Comparison of ENCODE assay signal across 8 cellular contexts in genomic region chr12:89351489-89352241, GRCh38. TPM values are rescaled to one million over a fixed set of nuclear protein-coding genes. Genes with fewer than 3 reads are reported as not detected.
DNase-seq lines count a peak whose midpoint lies in the region; ATAC-seq and TF ChIP-seq lines count a peak whose summit lies in the region.

No MANE protein-coding gene starts in this region.

- peak overlapping the region; percentile 89 for H3K4me3 ChIP-seq in BJ (ENCODE audit: low read depth, low read length)
- peak overlapping the region; percentile 90 for H3K4me3 ChIP-seq in NB4 (ENCODE audit: low read depth, low read length)
- H3K4me3 ChIP-seq in esophagus (ENCODE audit: low read depth in 1 of 2, low read length in 2 of 2), result peak overlapping the region; percentile 84 to 89
- peak overlapping the region; percentile 44 to 79 for H3K4me3 ChIP-seq in uterus

- H3K9me3 Mint-ChIP-seq in nephron progenitor cell, result no peaks in the 10 kb centered on the region

- peaks cover 4% of the 10 kb centered on the region for H3K36me3 ChIP-seq in BJ (ENCODE audit: control insufficient read depth, insufficient read depth, low read length)
- H3K36me3 ChIP-seq in esophagus (ENCODE audit: control insufficient read depth in 2 of 2, insufficient read depth in 2 of 2, low read length in 1 of 2), result peaks cover 3 to 8% of the 10 kb centered on the region in 2 donors
- H3K36me3 ChIP-seq in uterus, result no peaks in the 10 kb centered on the region

- POLR2A ChIA-PET in BJ (lab: Charles Lee), result interaction anchor here (2.3 kb wide), 1 partner anchor 100 kb away, joined by 8 read pairs; no protein-coding TSS in a partner anchor

- no peak for DNase-seq in BJ (ENCODE audit: low read depth)
- DNase-seq in NB4 (ENCODE audit: low read depth), result no peak
- peak; percentile 23 for DNase-seq in activated T-cell treated with anti-CD3 and anti-CD28 coated beads for 4 hours
- peak; percentile 64 for DNase-seq in nephron progenitor cell
- peak in 1 of 2 donors; percentile 31 for DNase-seq in uterus
- DNase-seq in SHP77 treated with DMSO at 0.1 percent for 48 hours (lab: John Stamatoyannopoulos, UW), result no peak

- H3K4me3 Mint-ChIP-seq in nephron progenitor cell, result peak overlapping the region; percentile 99

- H3K36me3 Mint-ChIP-seq in nephron progenitor cell (ENCODE audit: low read depth), result peaks cover 40% of the 10 kb centered on the region

- H3K27ac Mint-ChIP-seq in nephron progenitor cell, result peak overlapping the region; percentile 99

- H3K9me3 ChIP-seq in esophagus (ENCODE audit: control insufficient read depth in 2 of 2, insufficient read depth in 1 of 2, low read depth in 1 of 2, low read length in 1 of 2), result no peaks in the 10 kb centered on the region
- no peaks in the 10 kb centered on the region for H3K9me3 ChIP-seq in uterus

- CTCF ChIA-PET in BJ (lab: Yijun Ruan, JAX), result interaction anchor here (0.6 to 3.0 kb wide), 14 partner anchors 20 to 642 kb away, joined by 3 to 16 read pairs (median 4); no protein-coding TSS in a partner anchor

- H3K27me3 ChIP-seq in BJ (ENCODE audit: control insufficient read depth, insufficient read depth, low read length) (no peaks in the 10 kb centered on the region), esophagus (ENCODE audit: control insufficient read depth in 1 of 2, insufficient read depth in 2 of 2, low read length in 2 of 2) (no peaks in the 10 kb centered on the region), uterus (no peaks in the 10 kb centered on the region)

- intact Hi-C loops in uterus (cut with DNase I; ENCODE audit: low total_unique reads), result loop anchor here (10.0 kb wide), 1 partner anchor 103 kb away; no protein-coding TSS in a partner anchor

- ATAC-seq in GM21360 (IDR thresholded peaks at IDR 0.05; ENCODE audit: unreplicated experiment), result peak; percentile 24

- H3K27ac ChIP-seq in esophagus (ENCODE audit: low read depth in 2 of 2, low read length in 1 of 2), result peak overlapping the region; percentile 93 to 98
- peak overlapping the region; percentile 93 to 96 for H3K27ac ChIP-seq in uterus

- TF ChIP-seq POLR2A in NB4 (IDR thresholded peaks at IDR 0.05; ENCODE audit: extremely low read depth, insufficient read length) (no peak), uterus (IDR thresholded peaks at IDR 0.05) (no peak)

- TF ChIP-seq CTCF in BJ (IDR thresholded peaks at IDR 0.05; ENCODE audit: insufficient read depth, low read depth, low read length), result no peak
- TF ChIP-seq CTCF in NB4 (IDR thresholded peaks at IDR 0.05; ENCODE audit: low read depth, low read length), result no peak
- TF ChIP-seq CTCF in nephron progenitor cell (IDR thresholded peaks at IDR 0.05), result no peak
- no peak for TF ChIP-seq CTCF in uterus (IDR thresholded peaks at IDR 0.05)

- H3K4me1 Mint-ChIP-seq in nephron progenitor cell, result peaks cover 48% of the 10 kb centered on the region

- H3K4me1 ChIP-seq in esophagus (ENCODE audit: control insufficient read depth in 2 of 2, insufficient read depth in 2 of 2, low read length in 1 of 2) (peaks cover 4 to 11% of the 10 kb centered on the region in 2 donors), uterus (no peaks in the 10 kb centered on the region)

- H3K27me3 Mint-ChIP-seq in nephron progenitor cell (ENCODE audit: low read depth, poor library complexity), result peaks cover 6% of the 10 kb centered on the region

- WGBS in esophagus, 2 donors, result 0 to 1% methylated on average over 87 of the region's 87 CpGs

RNA-seq across cellular contexts. Expression of gene DUSP6, which starts 0.6 kb away (rescaled TPM):
- polyA plus RNA-seq in BJ (2011; rRNA removed) (26.6 and 30.8 TPM in 2 replicates), esophagus (1 to 10 TPM; 3.8 to 9.2 TPM)
- 55.8 and 79.1 TPM in 2 replicates for polyA minus RNA-seq in BJ (2011; rRNA and poly(A)+ RNA removed)
- 100 to 1,000 TPM in 1 of 4 donors, 10 to 100 TPM in 3; 28.7 to 103 (median 77.6) TPM for total RNA-seq in uterus

Comparison
In these comparisons a context has a peak if more than half of its experiments do, and no peak if none do; other contexts are left out.
1. DNase-seq: peak in activated T-cell treated with anti-CD3 and anti-CD28 coated beads for 4 hours (single experiment) and nephron progenitor cell (single experiment); none in BJ (single experiment), NB4 (single experiment) and SHP77 treated with DMSO at 0.1 percent for 48 hours (single experiment).
2. Peak in every context shown above with its lines, with median percentiles within 50 percentile points of each other: H3K4me3 ChIP-seq.